In the genomic region with DNA sequence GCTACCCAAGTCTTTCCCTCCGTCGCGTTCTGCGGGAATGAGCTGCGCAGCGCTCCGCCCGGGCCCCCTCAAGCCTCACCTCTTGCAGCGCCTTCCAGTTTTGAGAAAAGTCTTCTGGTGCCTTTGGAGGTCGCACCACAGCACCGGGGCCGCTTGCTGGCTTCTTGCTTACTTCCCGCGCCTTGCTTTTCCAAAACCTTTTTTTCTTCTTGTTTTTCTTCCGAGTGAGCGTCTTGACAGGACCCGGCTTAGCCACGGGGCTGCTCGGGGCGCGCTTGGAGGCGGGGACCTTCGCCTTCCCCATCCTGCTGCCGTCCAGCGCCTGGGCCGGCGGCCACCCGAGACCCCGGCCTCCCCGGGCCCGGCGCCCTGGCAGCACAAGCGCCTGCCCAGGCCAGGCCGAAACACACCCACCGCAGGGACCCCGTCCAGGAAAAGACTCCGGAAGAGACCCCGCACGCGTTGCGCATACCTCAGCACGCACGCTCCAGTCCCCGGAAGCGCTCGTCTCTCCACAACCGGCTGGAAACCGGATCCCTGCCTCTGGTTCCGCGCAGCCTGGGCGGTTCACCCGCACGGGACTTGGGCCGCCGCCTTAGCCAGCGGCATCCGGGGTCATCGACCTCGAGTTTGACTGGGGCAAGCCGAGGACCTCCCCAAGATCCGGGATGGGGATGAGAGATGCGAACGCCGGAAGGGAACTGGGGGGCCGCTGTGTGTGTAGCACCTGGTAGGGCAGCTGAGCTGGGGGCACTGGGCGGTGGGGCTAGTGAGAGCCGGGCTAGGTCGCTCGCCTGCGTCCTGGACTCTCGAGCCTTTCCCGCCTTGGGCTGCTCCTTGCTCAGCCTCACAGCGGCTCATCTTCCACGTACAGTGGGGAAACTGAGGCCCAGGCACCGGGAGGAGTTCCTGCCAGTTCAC, we compare ENCODE assay signal across 8 cellular contexts. TPM values are rescaled to one million over a fixed set of nuclear protein-coding genes. Genes with fewer than 3 reads are reported as not detected.
DNase-seq lines count a peak whose midpoint lies in the region; ATAC-seq and TF ChIP-seq lines count a peak whose summit lies in the region.

A gene with protein sequence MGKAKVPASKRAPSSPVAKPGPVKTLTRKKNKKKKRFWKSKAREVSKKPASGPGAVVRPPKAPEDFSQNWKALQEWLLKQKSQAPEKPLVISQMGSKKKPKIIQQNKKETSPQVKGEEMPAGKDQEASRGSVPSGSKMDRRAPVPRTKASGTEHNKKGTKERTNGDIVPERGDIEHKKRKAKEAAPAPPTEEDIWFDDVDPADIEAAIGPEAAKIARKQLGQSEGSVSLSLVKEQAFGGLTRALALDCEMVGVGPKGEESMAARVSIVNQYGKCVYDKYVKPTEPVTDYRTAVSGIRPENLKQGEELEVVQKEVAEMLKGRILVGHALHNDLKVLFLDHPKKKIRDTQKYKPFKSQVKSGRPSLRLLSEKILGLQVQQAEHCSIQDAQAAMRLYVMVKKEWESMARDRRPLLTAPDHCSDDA (minus strand): TSS at position 470 of the 921 bp plus-strand sequence. CDS start 166 bp downstream, at position 304.

- H3K9me3 ChIP-seq in left ventricle myocardium inferior (replicated peaks) (no peaks in the 10 kb centered on the region), psoas muscle (no peaks in the 10 kb centered on the region)

- peak within 1 kb of the TSS; percentile 98 for H3K4me3 ChIP-seq in left ventricle myocardium inferior
- peak within 1 kb of the TSS; percentile 91 for H3K4me3 ChIP-seq in psoas muscle
- peak within 1 kb of the TSS; percentile 77 for H3K4me3 ChIP-seq in urinary bladder (ENCODE audit: low read depth, low read length)

- DNase-seq in NCI-H1105 treated with DMSO at 0.1 percent for 48 hours (lab: John Stamatoyannopoulos, UW) (peak; percentile 78), amniotic epithelial cell (ENCODE audit: low read depth) (peak; percentile 85), left ventricle myocardium inferior (peak; percentile 80), psoas muscle (peak; percentile 88 to 94)

- H3K27ac ChIP-seq in left ventricle myocardium inferior (replicated peaks) (peak within 1 kb of the TSS; percentile 92), psoas muscle (peak within 1 kb of the TSS; percentile 80), urinary bladder (ENCODE audit: low read depth) (peak within 1 kb of the TSS; percentile 79)

- WGBS in psoas muscle, 3 donors = 1 to 2% (median 1%) methylated on average over 68 to 75 of the region's 75 CpGs
- 2% methylated on average over 75 of the region's 75 CpGs for WGBS in urinary bladder

- H3K27me3 ChIP-seq in left ventricle myocardium inferior (ENCODE audit: low read depth) (no peaks in the 10 kb centered on the region), psoas muscle (ENCODE audit: insufficient read depth in 3 of 3, low read length in 2 of 3) (no peaks in the 10 kb centered on the region)

- ATAC-seq in HG02588 (IDR thresholded peaks at IDR 0.05; ENCODE audit: unreplicated experiment) = peak; percentile 67
- ATAC-seq in psoas muscle = peak; percentile 95 to 98 (median 95)

- TF ChIP-seq CTCF in left ventricle myocardium inferior (IDR thresholded peaks at IDR 0.05; ENCODE audit: borderline replicate concordance) = no peak
- TF ChIP-seq CTCF in psoas muscle (IDR thresholded peaks at IDR 0.05) = no peak

- H3K4me1 ChIP-seq in left ventricle myocardium inferior = peaks cover 36% of the 10 kb centered on the region
- H3K4me1 ChIP-seq in psoas muscle = peaks cover 6% of the 10 kb centered on the region
- no peaks in the 10 kb centered on the region for H3K4me1 ChIP-seq in urinary bladder (ENCODE audit: insufficient read depth)

- H3K36me3 ChIP-seq in left ventricle myocardium inferior (peaks cover 27% of the 10 kb centered on the region), psoas muscle (ENCODE audit: insufficient read depth in 1 of 2, low read depth in 1 of 2) (peaks cover 6 to 25% of the 10 kb centered on the region in 2 donors), urinary bladder (ENCODE audit: insufficient read depth) (no peaks in the 10 kb centered on the region)

- intact Hi-C loops in T-helper 1 cell treated with Interleukin-12 subunit alpha and Interleukin-12 subunit beta and Interleukin-4 antibody, amounts not matched to agents 30 ng/mL and 1 ng/mL, for 36 hours (cut with micrococcal nuclease) = loop anchor here (1.0 to 5.0 kb wide), 8 partner anchors 42 to 574 kb away; a partner anchor contains a TSS
- intact Hi-C loops in left ventricle myocardium inferior (cut with micrococcal nuclease) (no loop called here), psoas muscle (cut with DNase I) (loop anchor here (2.0 to 5.0 kb wide), 3 partner anchors 41 to 60 kb away; a partner anchor contains a TSS)

- TF ChIP-seq POLR2A in GM10847 (IDR thresholded peaks at IDR 0.05; ENCODE audit: extremely low read depth, insufficient read length) = peak; percentile 48

RNA-seq across cellular contexts. Expression of the gene that starts here (rescaled TPM):
- total RNA-seq in T-helper 1 cell treated with Interleukin-12 subunit alpha and Interleukin-12 subunit beta and Interleukin-4 antibody, amounts not matched to agents 30 ng/mL and 1 ng/mL, for 36 hours = 24.0 and 26.3 TPM in 2 replicates
- total RNA-seq in left ventricle myocardium inferior (16.5 TPM), psoas muscle (10 to 100 TPM; 23.8 to 31.2 (median 28.6) TPM), urinary bladder (8.5 TPM)
- polyA plus RNA-seq in psoas muscle (10 to 100 TPM; 31.7 to 75.2 (median 54.9) TPM), urinary bladder (21.5 TPM)

Comparison
In these comparisons a context has a peak if more than half of its experiments do, and no peak if none do; other contexts are left out.
1. Peak in every context shown above with its lines: DNase-seq, ATAC-seq, H3K4me3 ChIP-seq and H3K27ac ChIP-seq.